In the genomic region with DNA sequence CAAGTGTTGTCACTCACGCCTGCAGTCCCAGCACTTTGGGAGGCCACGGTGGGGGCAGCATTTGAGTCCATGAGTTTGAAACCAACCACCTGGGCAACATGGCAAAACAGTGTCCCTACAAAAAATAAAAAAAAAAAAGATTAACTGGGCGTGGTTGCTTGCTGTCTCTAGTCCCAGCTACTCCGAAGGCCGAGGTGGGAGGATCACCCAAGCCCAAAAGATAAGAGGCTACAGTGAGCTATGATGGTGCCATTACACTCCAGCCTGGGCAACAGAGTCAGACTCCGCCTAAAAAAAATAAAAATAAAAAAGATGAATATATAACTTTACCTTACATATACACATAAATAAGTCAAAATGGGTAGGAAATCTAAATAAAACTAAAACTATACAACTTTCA, we compare ENCODE assay signal across 19 cellular contexts. TPM values are rescaled to one million over a fixed set of nuclear protein-coding genes. Genes with fewer than 3 reads are reported as not detected.
"Had no signal": no experiment of that assay in that cellular context is flagged by ENCODE, and none has a peak within 500 bp of the region (broad histone marks: within the 10 kb centered on the region; RNA-seq: fewer than 3 reads in every experiment).

No MANE protein-coding gene starts in this region.

- H3K9me3 ChIP-seq: SK-N-SH had no signal

- DNase-seq: Karpas-422, KG1, MM.1S, NCI-H1092 treated with DMSO at 0.1 percent for 48 hours, NCI-H1436, NCI-H187, NCI-H2029, NCI-H2081 treated with DMSO at 0.1 percent for 48 hours, NCI-H2171, NCI-H226, NCI-H510A, NCI-H524 treated with DMSO at 0.1 percent for 48 hours, NCI-H69, NCI-H774, RPMI8226, SHP77, SK-N-SH had no signal

RNA-seq across cellular contexts. Expression of a gene that starts 2.5 kb away (rescaled TPM):
- total RNA-seq: HT-29, SK-MEL-5 had no signal
- polyA plus RNA-seq: SK-N-SH had no signal

RNA-seq across cellular contexts. Expression of a gene that starts 51.5 kb away (rescaled TPM):
- total RNA-seq: HT-29, SK-MEL-5 had no signal
- polyA plus RNA-seq: SK-N-SH had no signal
